ENCODE assay signal across 1 cellular context in genomic region chr14:105694961-105695360, GRCh38.
TF ChIP-seq lines count a peak whose summit lies in the region.

No MANE protein-coding gene starts in this region.

TF ChIP-seq in GM12878, 131 proteins besides CTCF, POLR2A, EP300 and RAD21 (continued from another document):
- TF ChIP-seq PKNOX1 (IDR thresholded peaks at IDR 0.05) (peak; percentile 12; the same call in 1 of the 2 replicates), ASH2L (IDR thresholded peaks at IDR 0.05; ENCODE audit: borderline replicate concordance, low read depth) (no peak), NBN (IDR thresholded peaks at IDR 0.05) (peak; percentile 60; the same call in 1 of the 2 replicates), MLLT1 (IDR thresholded peaks at IDR 0.05) (peak; percentile 89), ZBED1 (IDR thresholded peaks at IDR 0.05; ENCODE audit: borderline replicate concordance) (no peak)
